ENCODE assay signal across 9 cellular contexts in the genomic region with DNA sequence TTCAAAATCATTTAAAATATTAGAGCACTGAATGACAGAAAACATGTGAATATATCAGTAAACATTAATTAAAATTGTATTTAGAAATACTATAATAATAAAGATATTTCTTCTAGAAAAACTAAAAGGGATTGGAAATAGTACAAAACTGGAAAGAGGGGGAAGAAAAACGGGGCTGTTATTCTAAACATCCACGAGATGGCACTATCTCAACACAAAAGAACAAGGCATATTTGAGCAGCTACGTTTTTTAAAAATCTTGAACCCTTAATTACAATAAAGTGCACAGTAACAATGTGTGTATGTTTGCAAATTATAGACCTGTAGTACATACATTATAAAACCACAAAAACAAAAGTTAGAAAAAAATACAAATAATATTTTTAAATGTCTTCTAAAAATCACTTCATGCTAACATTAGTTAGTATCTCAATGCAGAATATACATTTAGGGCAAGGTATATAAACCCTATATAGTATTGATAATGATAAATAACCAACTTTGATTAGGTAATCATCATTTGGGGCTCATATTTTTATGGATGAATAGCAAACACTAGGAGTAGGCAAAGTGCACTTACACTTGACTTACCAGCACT. TPM values are rescaled to one million over a fixed set of nuclear protein-coding genes. Genes with fewer than 3 reads are reported as not detected.
DNase-seq lines count a peak whose midpoint lies in the region; ATAC-seq, FAIRE-seq and TF ChIP-seq lines count a peak whose summit lies in the region.
"Had no signal": no experiment of that assay in that cellular context is flagged by ENCODE, and none has a peak within 500 bp of the region (broad histone marks: within the 10 kb centered on the region; RNA-seq: fewer than 3 reads in every experiment).

No MANE protein-coding gene starts in this region.

- no peaks in the 10 kb centered on the region for H3K9me2 ChIP-seq in GM23248 (ENCODE audit: insufficient read depth)

- H3K9me3 Mint-ChIP-seq in nephron progenitor cell, result no peaks in the 10 kb centered on the region

- H3F3A ChIP-seq in GM23248 (ENCODE audit: insufficient read depth), result no peaks in the 10 kb centered on the region

- H3K4me1 ChIP-seq in GM23248 (ENCODE audit: insufficient read depth), result no peaks in the 10 kb centered on the region
- H3K4me1 ChIP-seq: SJSA1 had no signal

- H3K36me3 ChIP-seq in GM23248 (ENCODE audit: low read depth) (0 out of 2 replicates have a peak, but pooled peaks cover 3% of the 10 kb centered on the region), MG63 (peaks cover 6% of the 10 kb centered on the region; the same call in 1 of the 2 replicates)

- H4K20me1 ChIP-seq in GM23248 (ENCODE audit: insufficient read depth), result no peaks in the 10 kb centered on the region

- no peaks in the 10 kb centered on the region for H3K79me2 ChIP-seq in GM23248 (ENCODE audit: insufficient read depth)

- H3K4me3 ChIP-seq in GM23248, result no peak overlapping the region
- H3K4me3 ChIP-seq in coronary artery, result no peak overlapping the region
- no peak overlapping the region for H3K4me3 ChIP-seq in MG63
- H3K4me3 ChIP-seq: SJSA1 had no signal

- no peak overlapping the region for H3K4me2 ChIP-seq in GM23248 (ENCODE audit: unreplicated experiment)

- H3K9me3 ChIP-seq in GM23248 (ENCODE audit: low read depth), result no peaks in the 10 kb centered on the region
- H3K9me3 ChIP-seq in MG63, result no peaks in the 10 kb centered on the region
- H3K9me3 ChIP-seq: SJSA1 had no signal

- H3K4me3 Mint-ChIP-seq in nephron progenitor cell, result no peak overlapping the region

- peaks cover 5% of the 10 kb centered on the region for H3K36me3 Mint-ChIP-seq in nephron progenitor cell (ENCODE audit: low read depth)

- 3 to 4% methylated on average over 3 of the region's 3 CpGs for WGBS in GM23248 (ENCODE audit: low coverage in 1 of 2, low lambda C conversion rate in 2 of 2, missing lambda C conversion rate in 2 of 2), 2 experiments

- TF ChIP-seq CTCF in D721Med (IDR thresholded peaks at IDR 0.05; ENCODE audit: insufficient read depth, missing control alignments) (peak; percentile 74), coronary artery (IDR thresholded peaks at IDR 0.05) (peak; percentile 39), nephron progenitor cell (IDR thresholded peaks at IDR 0.05) (peak; percentile 67)

- H3K27me3 Mint-ChIP-seq in nephron progenitor cell (ENCODE audit: low read depth, poor library complexity), result no peaks in the 10 kb centered on the region

- H3K27ac ChIP-seq in GM23248 (no peak overlapping the region), coronary artery (no peak overlapping the region)
- H3K27ac ChIP-seq: SJSA1 had no signal

- H3K27ac Mint-ChIP-seq in nephron progenitor cell, result no peak overlapping the region

- DNase-seq in D721Med (ENCODE audit: insufficient read length, low spot score) (no peak), GM23248 (peak; percentile 65), NCI-H748 (lab: John Stamatoyannopoulos, UW; ENCODE audit: unreplicated experiment) (peak; percentile 44), coronary artery (ENCODE audit: low spot score) (no peak), nephron progenitor cell (no peak), MG63 (no peak)
- no peak for DNase-seq in activated T-cell treated with anti-CD3 and anti-CD28 coated beads, Interleukin-2, amount 50 U/mL, for 1 hour

- no peak for FAIRE-seq in D721Med (lab: Jason Lieb, UNC)

- no peak overlapping the region for H3K9ac ChIP-seq in GM23248

- no peaks in the 10 kb centered on the region for H3K27me3 ChIP-seq in GM23248 (replicated peaks; ENCODE audit: insufficient read depth)
- H3K27me3 ChIP-seq in MG63, result no peaks in the 10 kb centered on the region
- H3K27me3 ChIP-seq: SJSA1 had no signal

- peaks cover 10% of the 10 kb centered on the region for H3K4me1 Mint-ChIP-seq in nephron progenitor cell

- no peak overlapping the region for H2AFZ ChIP-seq in GM23248

- in situ Hi-C loops in GM23248 (cut with MboI), result no loop called here

- no peak for ATAC-seq in GM21367 (IDR thresholded peaks at IDR 0.05; ENCODE audit: unreplicated experiment)

RNA-seq across cellular contexts. Expression of a gene that starts 42.5 kb away (rescaled TPM):
- total RNA-seq in GM23248 (2014; rRNA removed; shearing (Covaris generic)), result 46.6 and 56.3 TPM in 2 replicates
- 40.0 and 55.8 TPM in 2 replicates for polyA plus RNA-seq in GM23248 (2016; fragmentation: Nextera tagmentation; extraction: Ambion mirVana)
- total RNA-seq in MG63 (2014; rRNA removed; shearing (Covaris generic); ENCODE audit: low replicate concordance), result 9.4 and 9.5 TPM in 2 replicates

RNA-seq across cellular contexts. Expression of a gene that starts 47.6 kb away (rescaled TPM):
- total RNA-seq in GM23248 (2014; rRNA removed; shearing (Covaris generic)), result 9.4 and 14.4 TPM in 2 replicates
- 12.2 and 13.2 TPM in 2 replicates for polyA plus RNA-seq in GM23248 (2016; fragmentation: Nextera tagmentation; extraction: Ambion mirVana)
- total RNA-seq in MG63 (2014; rRNA removed; shearing (Covaris generic); ENCODE audit: low replicate concordance), result 12.8 and 30.5 TPM in 2 replicates

Comparison
In these comparisons a context has a peak if more than half of its experiments do, and no peak if none do; other contexts are left out.
1. DNase-seq: peak in GM23248 (single experiment) and NCI-H748 (single experiment); none in D721Med (single experiment), coronary artery (single experiment), nephron progenitor cell (single experiment), MG63 (single experiment) and activated T-cell treated with anti-CD3 and anti-CD28 coated beads, Interleukin-2, amount 50 U/mL, for 1 hour (single experiment).
2. Peak in every context shown above with its lines, with median percentiles within 50 percentile points of each other: CTCF ChIP-seq.